ENCODE assay signal across 9 cellular contexts in the genomic region with DNA sequence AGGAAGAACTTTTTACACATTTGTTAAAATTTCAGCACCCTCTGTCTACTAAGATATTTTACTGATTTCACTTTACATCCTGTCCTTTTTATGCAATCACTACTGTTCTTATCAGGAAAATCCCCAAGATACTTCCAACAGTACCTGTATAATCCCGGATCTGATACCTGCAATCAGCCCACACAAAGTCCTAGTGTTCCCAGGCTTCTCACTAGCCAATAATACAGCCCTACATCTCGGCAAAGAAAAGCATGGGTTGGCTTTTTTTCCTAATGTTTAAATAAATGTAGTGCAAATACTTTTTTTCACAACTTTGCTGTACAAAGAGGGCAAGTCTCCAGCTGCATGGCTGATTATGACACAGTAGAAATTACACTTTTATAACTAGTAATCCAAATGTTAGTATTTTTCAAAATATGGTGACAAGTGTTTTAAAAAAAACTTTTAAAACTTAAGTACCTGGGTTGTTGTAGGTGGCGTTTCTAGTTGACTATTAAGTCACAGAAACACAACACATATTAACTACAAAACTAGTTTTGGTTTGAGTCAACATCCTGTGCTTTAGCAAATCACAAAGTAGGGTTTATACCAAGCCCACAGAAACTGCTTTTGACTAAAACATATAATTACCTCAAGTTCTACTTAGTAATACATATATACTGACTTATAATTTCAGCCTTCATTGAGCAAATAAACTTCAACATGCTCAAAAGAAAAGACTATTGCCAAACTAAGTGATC. TPM values are rescaled to one million over a fixed set of nuclear protein-coding genes. Genes with fewer than 3 reads are reported as not detected.
A peak's percentile ranks its signal among the peaks of the same experiment; 100 is the strongest.
DNase-seq lines count a peak whose midpoint lies in the region; ATAC-seq and TF ChIP-seq lines count a peak whose summit lies in the region.
"Had no signal": no experiment of that assay in that cellular context is flagged by ENCODE, and none has a peak within 500 bp of the region (broad histone marks: within the 10 kb centered on the region; RNA-seq: fewer than 3 reads in every experiment).

No MANE protein-coding gene starts in this region.

- no peak for TF ChIP-seq POLR2A in esophagus muscularis mucosa (IDR thresholded peaks at IDR 0.05; ENCODE audit: low read depth)

- H3K27ac ChIP-seq in esophagus muscularis mucosa (replicated peaks in 1 of 4) = no peak overlapping the region

- no peak overlapping the region for H3K4me3 ChIP-seq in esophagus muscularis mucosa
- H3K4me3 ChIP-seq: skin epidermis had no signal

- DNase-seq in esophagus muscularis mucosa (ENCODE audit: extremely low spot score) (peak; percentile 4), HuH-7 (ENCODE audit: low spot score) (no peak), Right ventricle myocardium superior (no peak), cortex of kidney (lab: John Stamatoyannopoulos, UW) (no peak), NCI-H345 (lab: John Stamatoyannopoulos, UW) (no peak)

- H3K36me3 ChIP-seq in esophagus muscularis mucosa = peaks cover 48 to 92% (median 72%) of the 10 kb centered on the region in 4 donors

- WGBS in esophagus muscularis mucosa = 85% methylated on average over 3 of the region's 3 CpGs

- ATAC-seq in GM18511 (IDR thresholded peaks at IDR 0.05; ENCODE audit: unreplicated experiment) (peak; percentile 74), GM21381 (IDR thresholded peaks at IDR 0.05; ENCODE audit: unreplicated experiment) (peak; percentile 74), HG03175 (IDR thresholded peaks at IDR 0.05; ENCODE audit: unreplicated experiment) (peak; percentile 88), Right ventricle myocardium superior (ENCODE audit: poor library complexity) (no peak)

- intact Hi-C loops in esophagus muscularis mucosa (cut with DNase I) = no loop called here
- intact Hi-C loops in Right ventricle myocardium superior (cut with DNase I) = no loop called here

- H3K9me3 ChIP-seq in esophagus muscularis mucosa = no peaks in the 10 kb centered on the region

- no peaks in the 10 kb centered on the region for H3K27me3 ChIP-seq in esophagus muscularis mucosa

- peaks cover 0 to 6% (median 1%) of the 10 kb centered on the region in 4 donors for H3K4me1 ChIP-seq in esophagus muscularis mucosa

- no peak for TF ChIP-seq CTCF in esophagus muscularis mucosa (IDR thresholded peaks at IDR 0.05)

- TF ChIP-seq EP300 in esophagus muscularis mucosa (IDR thresholded peaks at IDR 0.05) = no peak

RNA-seq across cellular contexts. Expression of a gene that starts 19.5 kb away (rescaled TPM):
- 10 to 100 TPM; 25.7 to 35.8 (median 29.0) TPM for total RNA-seq in esophagus muscularis mucosa
- total RNA-seq in Right ventricle myocardium superior = 33.1 TPM

RNA-seq across cellular contexts. Expression of a gene that starts 36.3 kb away (rescaled TPM):
- total RNA-seq in esophagus muscularis mucosa = 10 to 100 TPM; 29.5 to 66.6 (median 40.0) TPM
- 14.0 TPM for total RNA-seq in Right ventricle myocardium superior
